17 cellular contexts compared by ENCODE assay signal in the genomic region with DNA sequence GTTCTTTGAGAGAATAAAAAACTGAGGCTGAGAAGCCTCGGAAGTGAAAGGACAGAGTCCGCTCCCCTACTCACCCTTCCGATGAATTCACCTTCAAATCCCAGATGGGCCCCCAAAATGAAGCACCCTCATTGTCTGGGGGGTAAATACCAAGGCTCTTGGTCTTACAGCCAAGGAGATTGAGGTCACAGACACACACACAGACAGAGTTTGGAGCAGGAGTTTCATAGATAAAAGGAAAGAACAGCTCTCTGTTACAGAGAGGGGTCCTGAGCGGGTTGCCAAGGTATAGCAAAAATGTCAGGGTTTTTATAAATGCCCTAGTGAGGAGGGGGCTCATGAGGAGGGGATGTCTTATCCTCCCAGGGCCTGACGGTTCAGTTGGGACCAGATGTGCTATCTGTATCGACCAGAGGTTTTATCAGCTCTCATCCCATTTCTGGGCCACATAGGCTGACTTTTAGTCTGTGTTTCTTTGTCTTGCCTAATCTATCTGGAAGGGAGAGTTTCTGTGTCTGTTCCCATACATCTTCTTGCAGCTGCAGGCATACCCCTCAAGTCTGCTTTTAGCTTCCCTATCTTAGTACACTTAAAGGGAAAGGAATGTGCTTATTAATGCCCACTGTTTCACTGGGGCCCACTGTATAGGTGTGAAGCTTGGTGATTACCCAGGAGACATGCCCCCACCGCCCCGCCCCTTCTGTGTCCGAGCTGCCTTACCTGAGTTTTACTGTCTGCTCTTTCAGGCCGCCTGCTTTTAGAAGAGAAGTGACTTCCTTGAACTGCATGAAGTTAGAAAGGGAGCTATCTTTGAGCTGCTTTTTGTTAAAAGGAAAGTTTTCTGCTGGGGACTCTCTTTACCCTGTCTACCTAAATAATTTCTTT.
DNase-seq lines count a peak whose midpoint lies in the region; ATAC-seq and TF ChIP-seq lines count a peak whose summit lies in the region.
"Had no signal": no experiment of that assay in that cellular context is flagged by ENCODE, and none has a peak within 500 bp of the region (broad histone marks: within the 10 kb centered on the region; RNA-seq: fewer than 3 reads in every experiment).

No MANE protein-coding gene starts in this region.

- no peaks in the 10 kb centered on the region for H3K36me3 Mint-ChIP-seq in nephron (ENCODE audit: low read depth)
- no peaks in the 10 kb centered on the region for H3K36me3 Mint-ChIP-seq in natural killer cell treated with Interleukin-12 subunit alpha and Interleukin-12 subunit beta and Interleukin-15 and Interleukin-18, amount 100 ng/mL, for 72 hours

- CTCF ChIA-PET in PC-3 (lab: Charles Lee): no interaction called here

- H3K79me2 ChIP-seq in PC-3 (ENCODE audit: low read length): no peaks in the 10 kb centered on the region

- ATAC-seq in HG02759 (IDR thresholded peaks at IDR 0.05; ENCODE audit: unreplicated experiment) (no peak), PC-3 (no peak)
- ATAC-seq in natural killer cell treated with Interleukin-12 subunit alpha and Interleukin-12 subunit beta and Interleukin-15 and Interleukin-18, amount 100 ng/mL, for 72 hours: no peak
- ATAC-seq: right lobe of liver had no signal

- H3K4me3 Mint-ChIP-seq in nephron: peak overlapping the region in 2 of 3 experiments; percentile 16 to 50
- no peak overlapping the region for H3K4me3 Mint-ChIP-seq in natural killer cell treated with Interleukin-12 subunit alpha and Interleukin-12 subunit beta and Interleukin-15 and Interleukin-18, amount 100 ng/mL, for 72 hours

- H3K9ac ChIP-seq in SK-N-MC (ENCODE audit: insufficient read length) (peak overlapping the region; percentile 26), subcutaneous abdominal adipose tissue (ENCODE audit: low read length in 5 of 5) (peak overlapping the region in 1 of 5 donors; percentile 47), PC-3 (ENCODE audit: low read length) (no peak overlapping the region)

- peak overlapping the region; percentile 78 to 96 (median 89) for H3K27ac Mint-ChIP-seq in nephron
- no peak overlapping the region for H3K27ac Mint-ChIP-seq in natural killer cell treated with Interleukin-12 subunit alpha and Interleukin-12 subunit beta and Interleukin-15 and Interleukin-18, amount 100 ng/mL, for 72 hours

- H3K4me1 Mint-ChIP-seq in nephron: peaks cover 22% of the 10 kb centered on the region
- no peaks in the 10 kb centered on the region for H3K4me1 Mint-ChIP-seq in natural killer cell treated with Interleukin-12 subunit alpha and Interleukin-12 subunit beta and Interleukin-15 and Interleukin-18, amount 100 ng/mL, for 72 hours (ENCODE audit: low read depth in 2 of 2)

- H3K4me3 ChIP-seq in SK-N-MC (no peak overlapping the region), ectodermal cell (ENCODE audit: insufficient read depth, low read depth, low read length) (no peak overlapping the region), subcutaneous abdominal adipose tissue (ENCODE audit: low read depth in 1 of 5, low read length in 5 of 5) (peak overlapping the region; percentile 36 to 67 (median 50)), PC-3 (ENCODE audit: low read length) (no peak overlapping the region)
- H3K4me3 ChIP-seq: lower lobe of right lung, right lobe of liver had no signal

- H3F3A ChIP-seq in PC-3 (ENCODE audit: low read length, unreplicated experiment): no peaks in the 10 kb centered on the region

- H3K9me3 Mint-ChIP-seq in nephron: no peaks in the 10 kb centered on the region
- H3K9me3 Mint-ChIP-seq in natural killer cell treated with Interleukin-12 subunit alpha and Interleukin-12 subunit beta and Interleukin-15 and Interleukin-18, amount 100 ng/mL, for 72 hours: no peaks in the 10 kb centered on the region

- no peaks in the 10 kb centered on the region for H3K9me2 ChIP-seq in PC-3 (replicated peaks; ENCODE audit: low read length)

- H3K4me1 ChIP-seq in ectodermal cell (ENCODE audit: control insufficient read depth, insufficient read depth, low read length): peaks cover 18% of the 10 kb centered on the region
- peaks cover 0 to 9% (median 4%) of the 10 kb centered on the region in 5 donors for H3K4me1 ChIP-seq in subcutaneous abdominal adipose tissue (ENCODE audit: control insufficient read depth in 5 of 5, insufficient read depth in 5 of 5, low read length in 5 of 5)
- no peaks in the 10 kb centered on the region for H3K4me1 ChIP-seq in PC-3 (ENCODE audit: insufficient read depth, low read length)
- H3K4me1 ChIP-seq: esophagus muscularis mucosa had no signal

- intact Hi-C loops in PC-3 (cut with micrococcal nuclease): no loop called here

- H3K27me3 ChIP-seq in ectodermal cell (ENCODE audit: control insufficient read depth, insufficient read depth, low read length, poor library complexity, severe bottlenecking) (no peaks in the 10 kb centered on the region), subcutaneous abdominal adipose tissue (ENCODE audit: control insufficient read depth in 5 of 5, insufficient read depth in 4 of 5, low read length in 5 of 5) (peaks cover 0 to 3% (median 0%) of the 10 kb centered on the region in 5 donors), PC-3 (ENCODE audit: low read length) (no peaks in the 10 kb centered on the region)
- H3K27me3 ChIP-seq: right lobe of liver had no signal

- POLR2A ChIA-PET in PC-3 (lab: Charles Lee; ENCODE audit: unreplicated experiment): interaction anchor here (0.7 kb wide), 1 partner anchor 214 kb away, joined by 8 read pairs; no protein-coding TSS in a partner anchor

- no peaks in the 10 kb centered on the region for H3K9me3 ChIP-seq in SK-N-MC (ENCODE audit: low read depth, low read length)
- H3K9me3 ChIP-seq in ectodermal cell (ENCODE audit: control insufficient read depth, low read length): no peaks in the 10 kb centered on the region
- no peaks in the 10 kb centered on the region for H3K9me3 ChIP-seq in subcutaneous abdominal adipose tissue (ENCODE audit: control insufficient read depth in 5 of 5, low read length in 5 of 5)
- no peaks in the 10 kb centered on the region for H3K9me3 ChIP-seq in PC-3 (ENCODE audit: low read length)
- H3K9me3 ChIP-seq: esophagus muscularis mucosa, lower lobe of right lung, right lobe of liver had no signal

- DNase-seq in SK-N-MC (ENCODE audit: low read depth, low spot score) (no peak), PC-3 (no peak)
- no peak for DNase-seq in natural killer cell treated with Interleukin-12 subunit alpha and Interleukin-12 subunit beta and Interleukin-15 and Interleukin-18, amount 100 ng/mL, for 72 hours (ENCODE audit: low spot score)
- DNase-seq: activated naive CD4-positive, alpha-beta T cell treated with Interleukin-2 at 50 U/mL for 16 hours; activated T-cell treated with anti-CD3 and anti-CD28 coated beads, Interleukin-2, amount 50 U/mL, for 1 hour; cortex of kidney; glutamatergic neuron; lower lobe of right lung; NCI-H187 treated with DMSO at 0.1 percent for 48 hours; NCI-H446; right lobe of liver had no signal

- 90 to 91% methylated on average over 10 of the region's 10 CpGs for WGBS in ectodermal cell, 2 experiments

- H3K27me3 Mint-ChIP-seq in nephron (ENCODE audit: low read depth): peaks cover 3% of the 10 kb centered on the region
- peaks cover 8 to 19% of the 10 kb centered on the region in 2 donors for H3K27me3 Mint-ChIP-seq in natural killer cell treated with Interleukin-12 subunit alpha and Interleukin-12 subunit beta and Interleukin-15 and Interleukin-18, amount 100 ng/mL, for 72 hours

- BruUV-seq in PC-3 (replicated peaks; lab: Mats Ljungman, UMichigan): no TSS peak

- H3K27ac ChIP-seq in SK-N-MC: peak overlapping the region; percentile 7; the same call in 1 of the 2 replicates
- H3K27ac ChIP-seq in ectodermal cell (ENCODE audit: insufficient read depth, low read depth, low read length, poor library complexity, severe bottlenecking): peak overlapping the region; percentile 85
- H3K27ac ChIP-seq in subcutaneous abdominal adipose tissue (ENCODE audit: low read depth, low read length): no peak overlapping the region
- H3K27ac ChIP-seq in PC-3 (ENCODE audit: low read length): no peak overlapping the region
- H3K27ac ChIP-seq: esophagus muscularis mucosa, lower lobe of right lung, right lobe of liver, RWPE1 had no signal

- no peaks in the 10 kb centered on the region for H3K36me3 ChIP-seq in SK-N-MC (ENCODE audit: insufficient read depth, low read length)
- H3K36me3 ChIP-seq in ectodermal cell (ENCODE audit: control insufficient read depth, insufficient read depth, low read length): no peaks in the 10 kb centered on the region
- no peaks in the 10 kb centered on the region for H3K36me3 ChIP-seq in subcutaneous abdominal adipose tissue (ENCODE audit: control insufficient read depth in 5 of 5, insufficient read depth in 5 of 5, low read length in 5 of 5)
- no peaks in the 10 kb centered on the region for H3K36me3 ChIP-seq in PC-3 (ENCODE audit: low read depth, low read length)
- H3K36me3 ChIP-seq: esophagus muscularis mucosa, lower lobe of right lung, right lobe of liver had no signal

- H3K4me2 ChIP-seq in PC-3 (ENCODE audit: low read length): no peak overlapping the region

- H2AFZ ChIP-seq in PC-3 (ENCODE audit: low read length): no peak overlapping the region

- no peak for TF ChIP-seq CTCF in nephron (IDR thresholded peaks at IDR 0.05; ENCODE audit: unreplicated experiment in 3 of 3)
- no peak for TF ChIP-seq CTCF in PC-3 (conservative IDR thresholded peaks at IDR 0.05; ENCODE audit: low read depth, low read length)

- H4K20me1 ChIP-seq in PC-3 (ENCODE audit: low read length): no peaks in the 10 kb centered on the region

Comparison
In these comparisons a context has a peak if more than half of its experiments do, and no peak if none do; other contexts are left out.
1. H3K27ac ChIP-seq: peak in SK-N-MC (single experiment) and ectodermal cell (single experiment); none in subcutaneous abdominal adipose tissue (single experiment) and PC-3 (single experiment).
2. H3K4me3 ChIP-seq: peak in subcutaneous abdominal adipose tissue (5 of 5); none in SK-N-MC (single experiment), ectodermal cell (single experiment) and PC-3 (single experiment).
3. H3K27ac Mint-ChIP-seq: peak in nephron (3 of 3); none in natural killer cell treated with Interleukin-12 subunit alpha and Interleukin-12 subunit beta and Interleukin-15 and Interleukin-18, amount 100 ng/mL, for 72 hours (0 of 2).